In the genomic region with DNA sequence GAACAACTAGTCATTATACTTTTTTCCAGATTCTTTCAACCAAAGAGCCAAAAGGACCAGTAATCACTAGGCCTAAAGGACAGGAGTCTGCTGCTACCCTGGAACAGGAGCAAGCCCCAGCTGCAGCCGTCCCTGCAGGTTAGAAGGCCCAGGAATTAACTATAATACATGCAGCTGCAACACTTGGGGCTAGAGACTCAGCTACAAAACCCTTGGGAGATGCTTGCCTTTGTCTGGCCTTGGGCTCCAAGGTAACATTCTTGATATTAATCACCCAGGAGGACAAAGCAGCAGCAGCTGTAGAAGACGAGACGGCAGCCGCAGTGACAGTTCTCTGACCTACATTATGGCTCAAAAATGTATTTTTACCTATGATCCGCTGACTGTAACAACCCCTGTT, we compare ENCODE assay signal across 21 cellular contexts.
A peak's percentile ranks its signal among the peaks of the same experiment; 100 is the strongest.
DNase-seq lines count a peak whose midpoint lies in the region; ATAC-seq lines count a peak whose summit lies in the region.
"Had no signal": no experiment of that assay in that cellular context is flagged by ENCODE, and none has a peak within 500 bp of the region (broad histone marks: within the 10 kb centered on the region; RNA-seq: fewer than 3 reads in every experiment).

No MANE protein-coding gene starts in this region.

- no peaks in the 10 kb centered on the region for H3K9me3 ChIP-seq in right cardiac atrium (ENCODE audit: control insufficient read depth, low read length)
- H3K9me3 ChIP-seq: ascending aorta had no signal

- H3K4me3 ChIP-seq in right cardiac atrium (ENCODE audit: low read length): no peak overlapping the region
- H3K4me3 ChIP-seq: ascending aorta had no signal

- ATAC-seq in left ventricle myocardium superior (peak; percentile 41), right cardiac atrium (peak in 1 of 2 donors; percentile 33), GM21447 (IDR thresholded peaks at IDR 0.05; ENCODE audit: unreplicated experiment) (no peak), GM18519 (IDR thresholded peaks at IDR 0.05; ENCODE audit: low FRiP score, unreplicated experiment) (no peak)
- ATAC-seq: left lobe of liver had no signal

- intact Hi-C loops in left ventricle myocardium superior (cut with micrococcal nuclease) (no loop called here), cardiac septum (cut with DNase I) (no loop called here), right cardiac atrium (cut with DNase I) (no loop called here)

- H3K27ac ChIP-seq in right cardiac atrium (ENCODE audit: low read length): no peak overlapping the region
- H3K27ac ChIP-seq: ascending aorta, WERI-Rb-1 had no signal

- DNase-seq in left ventricle myocardium superior: peak; percentile 34
- DNase-seq in cardiac septum (ENCODE audit: low spot score): no peak
- peak; percentile 4 for DNase-seq in NCI-H69 (lab: John Stamatoyannopoulos, UW)
- DNase-seq in right cardiac atrium: peak in 2 of 3 donors; percentile 14 to 35
- DNase-seq in CD1c-positive myeloid dendritic cell (ENCODE audit: extremely low spot score): no peak
- DNase-seq in activated effector memory CD4-positive, alpha-beta T cell treated with anti-CD3 and anti-CD28 coated beads, Interleukin-2, amount 50 U/mL, for 16 hours: no peak
- DNase-seq: activated CD4-positive, alpha-beta memory T cell treated with anti-CD3 and anti-CD28 coated beads, Interleukin-2, amount 10 ng/mL, durations not matched to agents 7 days and 5 days; activated naive CD4-positive, alpha-beta T cell treated with anti-CD3 and anti-CD28 coated beads, Interleukin-2, amount 50 U/mL, for 16 hours; activated T-cell treated with anti-CD3 and anti-CD28 coated beads, Interleukin-2, amount 50 U/mL, for 1 hour; CD4-positive, alpha-beta T cell; DND-41; foreskin fibroblast; Karpas-422; NCI-H1092 treated with DMSO at 0.1 percent for 48 hours; NCI-H446; stimulated activated CD4-positive, alpha-beta T cell treated with anti-CD3 and anti-CD28 coated beads, Interleukin-1b, Interleukin-23, amount 100 ng/mL, for 48 hours; WERI-Rb-1 had no signal

- no peaks in the 10 kb centered on the region for H3K27me3 ChIP-seq in right cardiac atrium (ENCODE audit: control insufficient read depth, insufficient read depth)
- H3K27me3 ChIP-seq: ascending aorta had no signal

- WGBS in right cardiac atrium: 65% methylated on average over 5 of the region's 5 CpGs

- H3K4me1 ChIP-seq in right cardiac atrium (ENCODE audit: control insufficient read depth, insufficient read depth, low read length): no peaks in the 10 kb centered on the region
- H3K4me1 ChIP-seq: ascending aorta had no signal

Comparison
In these comparisons a context has a peak if more than half of its experiments do, and no peak if none do; other contexts are left out.
1. DNase-seq: peak in left ventricle myocardium superior (single experiment), NCI-H69 (single experiment) and right cardiac atrium (2 of 3); none in cardiac septum (single experiment), CD1c-positive myeloid dendritic cell (single experiment) and activated effector memory CD4-positive, alpha-beta T cell treated with anti-CD3 and anti-CD28 coated beads, Interleukin-2, amount 50 U/mL, for 16 hours (single experiment).